In the genomic region with DNA sequence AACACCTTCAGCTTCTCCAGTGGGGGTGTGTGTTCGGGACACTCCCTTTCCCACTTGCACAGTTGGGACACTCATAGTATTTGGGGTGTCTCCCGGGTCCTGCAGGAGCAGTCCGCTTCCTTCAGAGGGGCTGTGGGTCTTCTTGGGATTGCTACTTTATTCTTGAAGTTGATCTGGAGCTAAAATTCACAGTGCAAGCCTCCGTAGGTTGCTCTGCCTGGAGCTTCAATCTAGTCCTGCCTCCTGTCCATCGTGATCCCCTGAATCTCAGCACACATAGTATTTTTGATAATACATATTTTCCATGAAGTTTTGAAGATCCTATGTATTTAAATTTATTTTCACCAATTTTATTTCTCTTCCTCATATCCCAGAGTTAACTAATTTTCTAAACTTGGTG, we compare ENCODE assay signal across 28 cellular contexts.
DNase-seq lines count a peak whose midpoint lies in the region; ATAC-seq and TF ChIP-seq lines count a peak whose summit lies in the region.
"Had no signal": no experiment of that assay in that cellular context is flagged by ENCODE, and none has a peak within 500 bp of the region (broad histone marks: within the 10 kb centered on the region; RNA-seq: fewer than 3 reads in every experiment).

No MANE protein-coding gene starts in this region.

- H3K9me3 ChIP-seq in heart right ventricle (peaks cover 0 to 17% (median 0%) of the 10 kb centered on the region in 11 donors), neural progenitor cell (ENCODE audit: low read depth) (no peaks in the 10 kb centered on the region), tibial artery (no peaks in the 10 kb centered on the region)
- H3K9me3 ChIP-seq: adrenal gland, pancreas, right lobe of liver, tibial nerve had no signal

- TF ChIP-seq CTCF in heart right ventricle (IDR thresholded peaks at IDR 0.05) (no peak), neural progenitor cell (IDR thresholded peaks at IDR 0.05) (no peak), tibial artery (IDR thresholded peaks at IDR 0.05) (no peak)

- peak overlapping the region; percentile 78 for H2AFZ ChIP-seq in neural progenitor cell (replicated peaks)

- H3K4me3 Mint-ChIP-seq in neural progenitor cell = no peak overlapping the region
- H3K4me3 Mint-ChIP-seq: activated T-cell treated with anti-CD3 and anti-CD28 coated beads, Interleukin-2, amount 50 U/mL, for 4 hours; CD4-positive, alpha-beta memory T cell; naive thymus-derived CD8-positive, alpha-beta T cell had no signal

- H3K4me1 Mint-ChIP-seq in neural progenitor cell = peaks cover 3% of the 10 kb centered on the region
- H3K4me1 Mint-ChIP-seq: CD4-positive, alpha-beta memory T cell; naive thymus-derived CD8-positive, alpha-beta T cell had no signal

- peak overlapping the region in 6 of 10 donors; percentile 22 to 42 (median 30) for H3K4me3 ChIP-seq in heart right ventricle
- H3K4me3 ChIP-seq in neural progenitor cell = no peak overlapping the region
- no peak overlapping the region for H3K4me3 ChIP-seq in tibial artery
- H3K4me3 ChIP-seq: adrenal gland, pancreas, right lobe of liver, tibial nerve had no signal

- no peaks in the 10 kb centered on the region for H3K79me2 ChIP-seq in neural progenitor cell (ENCODE audit: low read depth)

- no peaks in the 10 kb centered on the region for H4K20me1 ChIP-seq in neural progenitor cell (ENCODE audit: low read depth)

- H3K4me1 ChIP-seq in heart right ventricle = peaks cover 0 to 11% (median 0%) of the 10 kb centered on the region in 9 donors
- H3K4me1 ChIP-seq in neural progenitor cell = no peaks in the 10 kb centered on the region
- H3K4me1 ChIP-seq in tibial artery = no peaks in the 10 kb centered on the region
- H3K4me1 ChIP-seq: adrenal gland, right lobe of liver, tibial nerve had no signal

- H3K27ac ChIP-seq in heart right ventricle = peak overlapping the region in 5 of 10 donors; percentile 13 to 58 (median 45)
- no peak overlapping the region for H3K27ac ChIP-seq in neural progenitor cell
- no peak overlapping the region for H3K27ac ChIP-seq in tibial artery
- H3K27ac ChIP-seq: adrenal gland, pancreas, right lobe of liver, RWPE1, tibial nerve had no signal

- H3K27me3 ChIP-seq in heart right ventricle = no peaks in the 10 kb centered on the region
- no peaks in the 10 kb centered on the region for H3K27me3 ChIP-seq in neural progenitor cell
- no peaks in the 10 kb centered on the region for H3K27me3 ChIP-seq in tibial artery
- H3K27me3 ChIP-seq: adrenal gland, pancreas, right lobe of liver, tibial nerve had no signal

- 81 to 82% methylated on average over 5 of the region's 5 CpGs for WGBS in heart right ventricle, 2 donors

- H3K4me2 ChIP-seq in neural progenitor cell = no peak overlapping the region

- intact Hi-C loops in Right ventricle myocardium superior (cut with DNase I) = no loop called here
- intact Hi-C loops in cardiac septum (cut with DNase I) = no loop called here
- intact Hi-C loops in heart right ventricle (cut with DNase I) = loop anchor here in 1 of 10 donors (10.0 kb wide), 1 partner anchor 144 kb away; no protein-coding TSS in a partner anchor
- intact Hi-C loops in tibial artery (cut with DNase I; ENCODE audit: low total_unique reads) = no loop called here

- DNase-seq in Right ventricle myocardium superior (no peak), cardiac septum (ENCODE audit: low spot score) (no peak), heart right ventricle (no peak), neural progenitor cell (ENCODE audit: low spot score) (no peak), MV-4-11 (lab: John Stamatoyannopoulos, UW) (no peak), tibial artery (no peak)
- no peak for DNase-seq in central memory CD4-positive, alpha-beta T cell
- DNase-seq: 8988T; activated CD4-positive, alpha-beta T cell treated with anti-CD3 and anti-CD28 coated beads for 4 hours; activated CD8-positive, alpha-beta memory T cell treated with anti-CD3 and anti-CD28 coated beads for 24 hours; activated T-cell treated with anti-CD3 and anti-CD28 coated beads, Interleukin-2, amount 50 U/mL, for 4 hours; adrenal gland; CD4-positive, alpha-beta memory T cell; cortex of kidney; glutamatergic neuron; KG1; naive thymus-derived CD8-positive, alpha-beta T cell; NCI-H1436 treated with DMSO at 0.1 percent for 48 hours; NCI-H2171 treated with DMSO at 0.1 percent for 48 hours; NCI-H526 treated with DMSO at 0.1 percent for 48 hours; right lobe of liver; stimulated activated CD4-positive, alpha-beta T cell treated with anti-CD3 and anti-CD28 coated beads, Interleukin-15, amount 100 ng/mL, for 24 hours; stimulated activated naive CD8-positive, alpha-beta T cell treated with anti-CD3 and anti-CD28 coated beads, Interleukin-15, Interleukin-2, amounts not matched to agents 100 U/mL and 50 U/mL, for 24 hours had no signal

- H3K9me3 Mint-ChIP-seq in neural progenitor cell = peaks cover 2% of the 10 kb centered on the region

- no peaks in the 10 kb centered on the region for H3F3A ChIP-seq in neural progenitor cell (ENCODE audit: low read depth)

- peaks cover 2% of the 10 kb centered on the region for H3K27me3 Mint-ChIP-seq in neural progenitor cell (ENCODE audit: insufficient read depth, low read depth)
- H3K27me3 Mint-ChIP-seq: CD4-positive, alpha-beta memory T cell had no signal

- no peak overlapping the region for H3K9ac ChIP-seq in neural progenitor cell

- no peaks in the 10 kb centered on the region for H3K36me3 Mint-ChIP-seq in neural progenitor cell
- H3K36me3 Mint-ChIP-seq: CD4-positive, alpha-beta memory T cell; naive thymus-derived CD8-positive, alpha-beta T cell had no signal

- ATAC-seq in Right ventricle myocardium superior (ENCODE audit: poor library complexity) (peak; percentile 68), heart right ventricle (peak in 4 of 8 donors; percentile 15 to 58 (median 34)), HG03378 (IDR thresholded peaks at IDR 0.05; ENCODE audit: unreplicated experiment) (no peak)
- ATAC-seq: activated T-cell treated with anti-CD3 and anti-CD28 coated beads, Interleukin-2, amount 50 U/mL, for 4 hours; naive thymus-derived CD8-positive, alpha-beta T cell; pancreas; right lobe of liver; SK-N-SH treated with all-trans-retinoic acid at 6 μM for 48 hours; stimulated activated naive CD8-positive, alpha-beta T cell treated with anti-CD3 and anti-CD28 coated beads, Interleukin-15, Interleukin-2, amounts not matched to agents 100 U/mL and 50 U/mL, for 24 hours had no signal

- no peak overlapping the region for H3K27ac Mint-ChIP-seq in neural progenitor cell
- H3K27ac Mint-ChIP-seq: CD4-positive, alpha-beta memory T cell; naive thymus-derived CD8-positive, alpha-beta T cell had no signal

- H3K36me3 ChIP-seq in heart right ventricle (no peaks in the 10 kb centered on the region), neural progenitor cell (no peaks in the 10 kb centered on the region), tibial artery (no peaks in the 10 kb centered on the region)
- H3K36me3 ChIP-seq: adrenal gland, pancreas, right lobe of liver, tibial nerve had no signal

Comparison
In these comparisons a context has a peak if more than half of its experiments do, and no peak if none do; other contexts are left out.
1. H3K4me3 ChIP-seq: peak in heart right ventricle (6 of 10); none in neural progenitor cell (single experiment) and tibial artery (0 of 2).